ENCODE assay signal across 25 cellular contexts in the genomic region with DNA sequence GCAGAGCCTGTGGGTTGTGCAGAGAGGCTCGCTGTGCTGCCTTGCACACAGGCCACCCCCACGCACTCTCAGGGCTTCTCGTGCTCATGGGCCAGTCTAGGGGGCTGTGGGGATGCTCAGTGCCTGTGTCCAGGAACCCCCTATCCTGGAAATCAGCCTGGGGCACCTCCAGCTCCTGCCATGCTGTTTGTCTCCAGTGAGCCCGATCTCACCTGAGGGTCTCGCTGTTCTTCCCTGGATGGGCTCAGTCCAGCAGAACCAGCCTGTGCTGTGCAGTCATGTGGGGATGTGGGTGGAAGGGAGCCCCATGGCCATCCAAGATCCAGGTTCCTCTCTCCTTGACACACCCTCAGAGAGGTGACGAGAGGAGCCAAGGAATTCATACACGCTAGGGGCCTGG. TPM values are rescaled to one million over a fixed set of nuclear protein-coding genes. Genes with fewer than 3 reads are reported as not detected.
DNase-seq lines count a peak whose midpoint lies in the region; ATAC-seq and TF ChIP-seq lines count a peak whose summit lies in the region.
"Had no signal": no experiment of that assay in that cellular context is flagged by ENCODE, and none has a peak within 500 bp of the region (broad histone marks: within the 10 kb centered on the region; RNA-seq: fewer than 3 reads in every experiment).

No MANE protein-coding gene starts in this region.

- H3K27me3 ChIP-seq in stomach, result peaks cover 0 to 8% (median 0%) of the 10 kb centered on the region in 3 donors
- no peaks in the 10 kb centered on the region for H3K27me3 ChIP-seq in right cardiac atrium (ENCODE audit: control insufficient read depth, insufficient read depth)
- no peaks in the 10 kb centered on the region for H3K27me3 ChIP-seq in prostate gland (replicated peaks; ENCODE audit: insufficient read depth)
- H3K27me3 ChIP-seq: BE2C; BLaER1 treated with 17β-estradiol and CSF1 and Interleukin-3, amounts not matched to agents 10 nM and 100 nM had no signal

- TF ChIP-seq POLR2A in stomach (IDR thresholded peaks at IDR 0.05) (no peak), prostate gland (IDR thresholded peaks at IDR 0.05) (no peak)

- TF ChIP-seq EP300 in stomach (IDR thresholded peaks at IDR 0.05), result no peak

- H3K4me1 ChIP-seq in stomach (no peaks in the 10 kb centered on the region), right cardiac atrium (ENCODE audit: control insufficient read depth, insufficient read depth, low read length) (no peaks in the 10 kb centered on the region), prostate gland (replicated peaks) (no peaks in the 10 kb centered on the region)
- H3K4me1 ChIP-seq: A549, BE2C had no signal

- WGBS in stomach, 5 donors, result 82 to 100% (median 91%) methylated on average over 2 to 6 of the region's 7 CpGs
- 87% methylated on average over 7 of the region's 7 CpGs for WGBS in right cardiac atrium
- 92% methylated on average over 6 of the region's 7 CpGs for WGBS in prostate gland

- no peaks in the 10 kb centered on the region for H3K36me3 ChIP-seq in stomach
- H3K36me3 ChIP-seq in prostate gland, result no peaks in the 10 kb centered on the region
- H3K36me3 ChIP-seq: BE2C; BLaER1 treated with 17β-estradiol and CSF1 and Interleukin-3, amounts not matched to agents 10 nM and 100 nM had no signal

- H3K9me3 ChIP-seq in stomach, result no peaks in the 10 kb centered on the region
- no peaks in the 10 kb centered on the region for H3K9me3 ChIP-seq in right cardiac atrium (ENCODE audit: control insufficient read depth, low read length)
- H3K9me3 ChIP-seq in prostate gland, result no peaks in the 10 kb centered on the region
- H3K9me3 ChIP-seq: A549; BE2C; BLaER1 treated with 17β-estradiol and CSF1 and Interleukin-3, amounts not matched to agents 10 nM and 100 nM had no signal

- H3K4me3 ChIP-seq in stomach, result no peak overlapping the region
- no peak overlapping the region for H3K4me3 ChIP-seq in right cardiac atrium (ENCODE audit: low read length)
- H3K4me3 ChIP-seq in prostate gland, result no peak overlapping the region
- H3K4me3 ChIP-seq: A549; BLaER1 treated with 17β-estradiol and CSF1 and Interleukin-3, amounts not matched to agents 10 nM and 100 nM; GM12878; GM23338 had no signal

- no peak for ATAC-seq in right cardiac atrium
- ATAC-seq: A549, GM12878, GM23338, HCT116 had no signal

- H3K27ac ChIP-seq in stomach (no peak overlapping the region), right cardiac atrium (ENCODE audit: low read length) (no peak overlapping the region), prostate gland (no peak overlapping the region)
- H3K27ac ChIP-seq: A549; BLaER1 treated with 17β-estradiol and CSF1 and Interleukin-3, amounts not matched to agents 10 nM and 100 nM had no signal

- intact Hi-C loops in stomach (cut with DNase I; ENCODE audit: low total_unique reads) (no loop called here), right cardiac atrium (cut with DNase I) (no loop called here), prostate gland (cut with DNase I) (no loop called here)

- TF ChIP-seq CTCF in stomach (IDR thresholded peaks at IDR 0.05), result no peak
- TF ChIP-seq CTCF in prostate gland (IDR thresholded peaks at IDR 0.05), result no peak

- DNase-seq in activated effector memory CD4-positive, alpha-beta T cell treated with anti-CD3 and anti-CD28 coated beads, Interleukin-2, amount 50 U/mL, for 16 hours, result peak; percentile 36
- DNase-seq in activated effector memory CD4-positive, alpha-beta T cell treated with Interleukin-2 at 50 U/mL for 16 hours, result no peak
- peak; percentile 29 for DNase-seq in islet precursor cell
- peak; percentile 5 for DNase-seq in stomach
- DNase-seq in HuH-7 (ENCODE audit: low spot score), result no peak
- no peak for DNase-seq in right cardiac atrium
- DNase-seq in prostate gland (ENCODE audit: low spot score), result no peak
- DNase-seq: 8988T; ACHN; AML-193; BE2C; CD4-positive, alpha-beta T cell; CD8-positive, alpha-beta memory T cell; DMS 273 treated with DMSO at 0.1 percent for 48 hours; DMS79; EL; GDM1; H9 had no signal

RNA-seq across cellular contexts. Expression of a gene that starts 4.8 kb away (rescaled TPM):
- total RNA-seq in stomach (not detected), right cardiac atrium (not detected), prostate gland (not detected)
- polyA plus RNA-seq in stomach (not detected), right cardiac atrium (not detected)
- total RNA-seq: CD4-positive, alpha-beta T cell; CD8-positive, alpha-beta memory T cell; GM12878; GM23338; H4; H9 had no signal
- polyA plus RNA-seq: A549; CD14-positive monocyte; CD8-positive, alpha-beta memory T cell; GM12878; GM23338 had no signal

RNA-seq across cellular contexts. Expression of a gene that starts 26.7 kb away (rescaled TPM):
- total RNA-seq in stomach (100 to 1,000 TPM in 2 of 5 donors, 10 to 100 TPM in 3; 10.5 to 315 (median 46.3) TPM), right cardiac atrium (10 to 100 TPM in 1 of 4 donors, 1 to 10 TPM in 3; 3.1 to 10.3 (median 8.4) TPM), prostate gland (1 to 10 TPM; 4.9 to 9.8 TPM)
- polyA plus RNA-seq in stomach (1,000 to 10,000 TPM in 1 of 3 donors, 100 to 1,000 TPM in 1, 10 to 100 TPM in 1; 37.6 to 1,332 (median 307) TPM), right cardiac atrium (2.0 TPM)
- total RNA-seq: GM23338, H9 had no signal
- polyA plus RNA-seq: CD8-positive, alpha-beta memory T cell; GM23338 had no signal

RNA-seq across cellular contexts. Expression of a gene that starts 38.5 kb away (rescaled TPM):
- total RNA-seq in stomach, result not detected
- under 1 TPM in 1 of 3 donors, not detected in 2; 0.19 TPM for polyA plus RNA-seq in stomach
- total RNA-seq in right cardiac atrium, result not detected
- not detected for polyA plus RNA-seq in right cardiac atrium
- total RNA-seq in prostate gland, result not detected
- total RNA-seq: CD4-positive, alpha-beta T cell; CD8-positive, alpha-beta memory T cell; GM23338; H9 had no signal
- polyA plus RNA-seq: CD14-positive monocyte; CD8-positive, alpha-beta memory T cell; GM23338 had no signal

Comparison
In these comparisons a context has a peak if more than half of its experiments do, and no peak if none do; other contexts are left out.
1. DNase-seq: peak in activated effector memory CD4-positive, alpha-beta T cell treated with anti-CD3 and anti-CD28 coated beads, Interleukin-2, amount 50 U/mL, for 16 hours (single experiment), islet precursor cell (single experiment) and stomach (single experiment); none in activated effector memory CD4-positive, alpha-beta T cell treated with Interleukin-2 at 50 U/mL for 16 hours (single experiment), HuH-7 (single experiment), right cardiac atrium (0 of 3) and prostate gland (single experiment).